ENCODE assay signal across 18 cellular contexts in the genomic region with DNA sequence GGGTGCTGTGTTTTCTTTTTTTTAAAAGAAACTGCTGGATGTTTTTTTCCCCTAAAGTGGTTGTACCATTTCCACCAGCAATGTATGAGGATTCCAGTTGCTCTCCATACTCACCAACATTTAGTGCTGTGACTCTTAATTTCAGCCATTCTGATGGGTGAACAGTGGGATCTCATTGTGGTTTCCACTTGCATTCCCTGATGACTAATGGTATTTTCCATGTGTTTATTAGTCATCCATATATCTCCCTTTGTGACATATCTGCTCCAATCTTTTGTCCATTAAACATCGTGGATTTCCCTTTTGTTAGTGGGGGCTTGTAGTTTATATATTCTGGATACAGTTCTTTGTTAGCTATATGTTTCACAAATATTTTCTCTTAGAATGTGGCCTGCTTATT.
A peak's percentile ranks its signal among the peaks of the same experiment; 100 is the strongest.
DNase-seq lines count a peak whose midpoint lies in the region; ATAC-seq and TF ChIP-seq lines count a peak whose summit lies in the region.
"Had no signal": no experiment of that assay in that cellular context is flagged by ENCODE, and none has a peak within 500 bp of the region (broad histone marks: within the 10 kb centered on the region; RNA-seq: fewer than 3 reads in every experiment).

No MANE protein-coding gene starts in this region.

- 60% methylated on average over 1 of the region's 1 CpG for WGBS in right lobe of liver (ENCODE audit: insufficient coverage, low coverage, low lambda C conversion rate, missing lambda C conversion rate)

- no peaks in the 10 kb centered on the region for H3K36me3 Mint-ChIP-seq in Calu3 (ENCODE audit: insufficient read depth, unreplicated experiment)
- H3K36me3 Mint-ChIP-seq: activated naive CD8-positive, alpha-beta T cell treated with anti-CD3 and anti-CD28 coated beads for 36 hours had no signal

- intact Hi-C loops in right lobe of liver (cut with DNase I) (no loop called here), Calu3 (cut with micrococcal nuclease; ENCODE audit: unreplicated experiment) (no loop called here)

- H3K27ac Mint-ChIP-seq in Calu3 (ENCODE audit: unreplicated experiment): no peak overlapping the region
- H3K27ac Mint-ChIP-seq: activated B cell treated with CpG ODN at 0.5 μM for 24 hours; activated naive CD8-positive, alpha-beta T cell treated with anti-CD3 and anti-CD28 coated beads for 36 hours; B cell; dendritic cell treated with granulocyte-macrophage colony-stimulating factor and Interleukin-4, amounts not matched to agents 40 ng/mL and 50 ng/mL, for 4 days; GM23338; progenitor cell of endocrine pancreas had no signal

- CTCF ChIA-PET in Calu3 (lab: Charles Lee): no interaction called here

- H3K27ac ChIP-seq in brain microvascular endothelial cell: no peak overlapping the region
- no peak overlapping the region for H3K27ac ChIP-seq in right lobe of liver
- no peak overlapping the region for H3K27ac ChIP-seq in substantia nigra (ENCODE audit: low read depth, low read length, poor library complexity, severe bottlenecking)
- H3K27ac ChIP-seq: gastroesophageal sphincter had no signal

- DNase-seq in AG08396 (ENCODE audit: low spot score) (peak; percentile 30), HT1080 (ENCODE audit: low read depth) (peak; percentile 79), brain microvascular endothelial cell (peak; percentile 66), iris pigment epithelial cell (ENCODE audit: low read depth) (peak; percentile 73), retina (no peak), right lobe of liver (no peak), Calu3 (no peak), substantia nigra (lab: John Stamatoyannopoulos, UW) (no peak)
- DNase-seq: activated B cell treated with CpG ODN at 0.5 μM for 24 hours; activated CD8-positive, alpha-beta memory T cell treated with anti-CD3 and anti-CD28 coated beads, Interleukin-2, amount 50 U/mL, for 48 hours; activated naive CD8-positive, alpha-beta T cell treated with anti-CD3 and anti-CD28 coated beads for 36 hours; NCI-H2171; stimulated activated CD4-positive, alpha-beta T cell treated with anti-CD3 and anti-CD28 coated beads, Interleukin-2, amount 100 ng/mL, for 48 hours had no signal

- no peak overlapping the region for H3K4me3 Mint-ChIP-seq in Calu3 (ENCODE audit: low read depth, unreplicated experiment)
- H3K4me3 Mint-ChIP-seq: activated B cell treated with CpG ODN at 0.5 μM for 24 hours; activated naive CD8-positive, alpha-beta T cell treated with anti-CD3 and anti-CD28 coated beads for 36 hours; B cell; dendritic cell treated with granulocyte-macrophage colony-stimulating factor and Interleukin-4, amounts not matched to agents 40 ng/mL and 50 ng/mL, for 4 days; GM23338 had no signal

- no peak overlapping the region for H3K4me3 ChIP-seq in brain microvascular endothelial cell (ENCODE audit: low read depth, low read length)
- no peak overlapping the region for H3K4me3 ChIP-seq in right lobe of liver
- H3K4me3 ChIP-seq: gastroesophageal sphincter, GM23338 had no signal

- H3K27me3 ChIP-seq in brain microvascular endothelial cell (replicated peaks): no peaks in the 10 kb centered on the region
- H3K27me3 ChIP-seq in right lobe of liver: no peaks in the 10 kb centered on the region

- TF ChIP-seq POLR2A in right lobe of liver (IDR thresholded peaks at IDR 0.05): no peak

- in situ Hi-C loops in brain microvascular endothelial cell (cut with HindIII; ENCODE audit: low pct_ligation_motif_present, low sequenced_read_pairs): no loop called here

- ATAC-seq in right lobe of liver: no peak
- ATAC-seq: gastroesophageal sphincter, GM23338 had no signal

- no peaks in the 10 kb centered on the region for H3K4me1 Mint-ChIP-seq in Calu3 (ENCODE audit: low read depth, unreplicated experiment)
- H3K4me1 Mint-ChIP-seq: activated B cell treated with CpG ODN at 0.5 μM for 24 hours, B cell had no signal

- H3K9me3 Mint-ChIP-seq in Calu3 (ENCODE audit: low read depth, unreplicated experiment): no peaks in the 10 kb centered on the region
- H3K9me3 Mint-ChIP-seq: activated B cell treated with CpG ODN at 0.5 μM for 24 hours; dendritic cell treated with granulocyte-macrophage colony-stimulating factor and Interleukin-4, amounts not matched to agents 40 ng/mL and 50 ng/mL, for 4 days had no signal

- TF ChIP-seq CTCF in brain microvascular endothelial cell (IDR thresholded peaks at IDR 0.05; ENCODE audit: low read depth, low read length, missing control alignments): no peak
- TF ChIP-seq CTCF in right lobe of liver (IDR thresholded peaks at IDR 0.05): no peak
- TF ChIP-seq CTCF in Calu3 (IDR thresholded peaks at IDR 0.05; ENCODE audit: unreplicated experiment): no peak

- no peaks in the 10 kb centered on the region for H3K4me1 ChIP-seq in right lobe of liver
- H3K4me1 ChIP-seq: gastroesophageal sphincter had no signal

- peaks cover 46% of the 10 kb centered on the region for H3K27me3 Mint-ChIP-seq in Calu3 (ENCODE audit: unreplicated experiment)
- H3K27me3 Mint-ChIP-seq: dendritic cell treated with granulocyte-macrophage colony-stimulating factor and Interleukin-4, amounts not matched to agents 40 ng/mL and 50 ng/mL, for 4 days had no signal

- no peaks in the 10 kb centered on the region for H3K9me3 ChIP-seq in right lobe of liver

- no TSS peak for BruUV-seq in Calu3 (replicated peaks; lab: Mats Ljungman, UMichigan)

- H3K36me3 ChIP-seq in brain microvascular endothelial cell (replicated peaks) (no peaks in the 10 kb centered on the region), right lobe of liver (no peaks in the 10 kb centered on the region)
- H3K36me3 ChIP-seq: gastroesophageal sphincter had no signal

Comparison
In these comparisons a context has a peak if more than half of its experiments do, and no peak if none do; other contexts are left out.
1. DNase-seq: peak in AG08396 (single experiment), HT1080 (single experiment), brain microvascular endothelial cell (single experiment) and iris pigment epithelial cell (single experiment); none in retina (single experiment), right lobe of liver (0 of 3), Calu3 (single experiment) and substantia nigra (0 of 49).